Comparison of ENCODE assay signal across 17 cellular contexts in the genomic region with DNA sequence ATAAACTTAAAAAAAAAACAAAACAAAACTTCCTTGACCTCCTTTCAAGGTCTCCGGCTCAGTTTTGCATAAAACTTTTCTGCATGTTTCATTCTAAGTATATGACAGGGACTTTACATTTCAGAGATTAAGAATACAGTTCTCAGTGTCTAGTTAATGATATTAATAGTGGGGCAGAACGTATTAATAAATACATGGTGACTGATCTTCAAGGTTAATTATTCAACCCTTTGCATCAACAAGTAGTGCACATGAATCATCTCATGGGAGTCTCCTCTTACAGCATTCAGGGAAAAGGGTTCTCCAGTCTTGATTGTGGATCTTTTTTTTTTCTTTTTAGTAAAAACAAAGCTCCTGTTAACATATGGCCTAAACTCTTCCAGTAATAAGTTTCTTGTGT.
DNase-seq lines count a peak whose midpoint lies in the region; ATAC-seq, FAIRE-seq and TF ChIP-seq lines count a peak whose summit lies in the region.
"Had no signal": no experiment of that assay in that cellular context is flagged by ENCODE, and none has a peak within 500 bp of the region (broad histone marks: within the 10 kb centered on the region; RNA-seq: fewer than 3 reads in every experiment).

No MANE protein-coding gene starts in this region.

- H2BK5ac ChIP-seq in IMR-90 (ENCODE audit: low read depth, low read length, poor library complexity, severe bottlenecking), result no peak overlapping the region

- no peak overlapping the region for H2BK120ac ChIP-seq in IMR-90 (ENCODE audit: low read depth, low read length)

- H3K79me1 ChIP-seq in IMR-90 (ENCODE audit: low read depth in 1 of 2, low read length in 2 of 2), result peaks cover 4 to 14% of the 10 kb centered on the region in 2 experiments; a peak in 2 of 4 replicates

- no peak overlapping the region for H3K56ac ChIP-seq in IMR-90 (ENCODE audit: extremely low read depth, insufficient read depth, low read length)

- no peak overlapping the region for H4K5ac ChIP-seq in IMR-90 (ENCODE audit: low read depth, low read length)

- H3K4me3 ChIP-seq in IMR-90 (ENCODE audit: insufficient read depth, low read depth, low read length), result no peak overlapping the region
- H3K4me3 ChIP-seq in coronary artery, result no peak overlapping the region
- no peak overlapping the region for H3K4me3 ChIP-seq in pancreas
- H3K4me3 ChIP-seq: lung had no signal

- no peak overlapping the region for H3K4me2 ChIP-seq in IMR-90 (ENCODE audit: low read depth, low read length)
- H3K4me2 ChIP-seq: SK-N-SH had no signal

- DNase-seq in Calu3 (no peak), IMR-90 (peak; percentile 78), coronary artery (ENCODE audit: low spot score) (no peak), pancreas (no peak), AG08396 (ENCODE audit: low spot score) (no peak)
- DNase-seq: activated CD8-positive, alpha-beta T cell treated with anti-CD3 and anti-CD28 coated beads, Interleukin-2, amount 10 ng/mL, durations not matched to agents 7 days and 5 days; activated gamma-delta T cell; NCI-H1092; NCI-H2227 treated with DMSO at 0.1 percent for 48 hours; SK-N-SH had no signal

- H2BK15ac ChIP-seq in IMR-90 (ENCODE audit: low read depth, low read length), result no peak overlapping the region

- no peak overlapping the region for H4K8ac ChIP-seq in IMR-90 (ENCODE audit: low read depth in 2 of 2, low read length in 2 of 2)

- H3K4me3 Mint-ChIP-seq in Calu3 (ENCODE audit: low read depth, unreplicated experiment), result no peak overlapping the region
- H3K4me3 Mint-ChIP-seq: activated CD8-positive, alpha-beta T cell treated with anti-CD3 and anti-CD28 coated beads, Interleukin-2, amount 10 ng/mL, durations not matched to agents 7 days and 5 days; natural killer cell treated with Interleukin-12 subunit alpha and Interleukin-12 subunit beta and Interleukin-15 and Interleukin-18, amount 100 ng/mL, for 72 hours had no signal

- no peaks in the 10 kb centered on the region for H3K36me3 Mint-ChIP-seq in Calu3 (ENCODE audit: insufficient read depth, unreplicated experiment)
- H3K36me3 Mint-ChIP-seq: natural killer cell treated with Interleukin-12 subunit alpha and Interleukin-12 subunit beta and Interleukin-15 and Interleukin-18, amount 100 ng/mL, for 72 hours had no signal

- no peaks in the 10 kb centered on the region for H4K20me1 ChIP-seq in IMR-90 (ENCODE audit: insufficient read depth, low read length)

- TF ChIP-seq POLR2A in IMR-90 (IDR thresholded peaks at IDR 0.05; ENCODE audit: low read depth, low read length), result no peak

- TF ChIP-seq CTCF in Calu3 (IDR thresholded peaks at IDR 0.05; ENCODE audit: unreplicated experiment) (no peak), IMR-90 (conservative IDR thresholded peaks at IDR 0.05; ENCODE audit: low read depth, low read length) (no peak), coronary artery (IDR thresholded peaks at IDR 0.05) (no peak), pancreas (IDR thresholded peaks at IDR 0.05) (no peak)

- ATAC-seq in GM19452 (IDR thresholded peaks at IDR 0.05; ENCODE audit: unreplicated experiment), result peak; percentile 69
- ATAC-seq in HG02973 (IDR thresholded peaks at IDR 0.05; ENCODE audit: unreplicated experiment), result peak; percentile 72
- ATAC-seq in IMR-90 (ENCODE audit: low read depth), result peak; percentile 67
- ATAC-seq in HG02970 (IDR thresholded peaks at IDR 0.05; ENCODE audit: low FRiP score, unreplicated experiment), result no peak
- no peak for ATAC-seq in pancreas
- ATAC-seq: activated CD8-positive, alpha-beta T cell treated with anti-CD3 and anti-CD28 coated beads, Interleukin-2, amount 10 ng/mL, durations not matched to agents 7 days and 5 days; natural killer cell treated with Interleukin-12 subunit alpha and Interleukin-12 subunit beta and Interleukin-15 and Interleukin-18, amount 100 ng/mL, for 72 hours had no signal

- no peak overlapping the region for H3K14ac ChIP-seq in IMR-90 (replicated peaks; ENCODE audit: low read depth, low read length)

- H3K27ac Mint-ChIP-seq in Calu3 (ENCODE audit: unreplicated experiment), result peak overlapping the region; percentile 54
- H3K27ac Mint-ChIP-seq: activated CD8-positive, alpha-beta T cell treated with anti-CD3 and anti-CD28 coated beads, Interleukin-2, amount 10 ng/mL, durations not matched to agents 7 days and 5 days; natural killer cell treated with Interleukin-12 subunit alpha and Interleukin-12 subunit beta and Interleukin-15 and Interleukin-18, amount 100 ng/mL, for 72 hours had no signal

- H3K27ac ChIP-seq in IMR-90 (ENCODE audit: insufficient read depth, low read length), result no peak overlapping the region
- no peak overlapping the region for H3K27ac ChIP-seq in coronary artery
- no peak overlapping the region for H3K27ac ChIP-seq in pancreas
- H3K27ac ChIP-seq: VCaP had no signal

- no CpG with 5 or more reads among the region's 2 CpGs for WGBS in IMR-90 (ENCODE audit: extremely low coverage in 2 of 2, insufficient read length in 1 of 2), 2 experiments
- 46 to 53% methylated on average over 2 of the region's 2 CpGs for WGBS in pancreas, 2 donors

- no peak overlapping the region for H4K91ac ChIP-seq in IMR-90 (ENCODE audit: insufficient read depth, low read depth, low read length)

- H3K23ac ChIP-seq in IMR-90 (ENCODE audit: low read depth, low read length), result no peak overlapping the region

- H3K27me3 ChIP-seq in IMR-90 (ENCODE audit: control insufficient read depth, insufficient read depth, low read length) (no peaks in the 10 kb centered on the region), pancreas (no peaks in the 10 kb centered on the region)

- H3K4ac ChIP-seq in IMR-90 (ENCODE audit: low read depth, low read length), result no peak overlapping the region

- CTCF ChIA-PET in Calu3 (lab: Charles Lee), result interaction anchor here (1.4 kb wide), 1 partner anchor 9 kb away, joined by 3 read pairs; no protein-coding TSS in a partner anchor
- CTCF ChIA-PET in IMR-90 (lab: Yijun Ruan, JAX), result interaction anchor here (0.6 kb wide), 1 partner anchor 561 kb away, joined by 3 read pairs; no protein-coding TSS in a partner anchor

- BruUV-seq in Calu3 (replicated peaks; lab: Mats Ljungman, UMichigan) (no TSS peak), IMR-90 (replicated peaks; lab: Mats Ljungman, UMichigan) (no TSS peak)

- H3K18ac ChIP-seq in IMR-90 (ENCODE audit: low read depth, low read length), result no peak overlapping the region

- TF ChIP-seq RAD21 in IMR-90 (IDR thresholded peaks at IDR 0.05; ENCODE audit: low read length), result no peak

- in situ Hi-C loops in IMR-90 (cut with MboI; ENCODE audit: low sequenced_read_pairs), result no loop called here

- no peak for FAIRE-seq in pancreas (lab: Jason Lieb, UNC)
- FAIRE-seq: GM12892 had no signal

- H3K9me3 ChIP-seq in IMR-90 (ENCODE audit: control insufficient read depth, insufficient read depth, low read length), result no peaks in the 10 kb centered on the region
- H3K9me3 ChIP-seq in pancreas, result no peaks in the 10 kb centered on the region
- H3K9me3 ChIP-seq: SK-N-SH had no signal

- POLR2A ChIA-PET in IMR-90 (lab: Charles Lee; ENCODE audit: unreplicated experiment), result no interaction called here

- no peaks in the 10 kb centered on the region for H3K9me3 Mint-ChIP-seq in Calu3 (ENCODE audit: low read depth, unreplicated experiment)
- H3K9me3 Mint-ChIP-seq: natural killer cell treated with Interleukin-12 subunit alpha and Interleukin-12 subunit beta and Interleukin-15 and Interleukin-18, amount 100 ng/mL, for 72 hours had no signal

- H2AK5ac ChIP-seq in IMR-90 (ENCODE audit: low read depth, low read length), result no peak overlapping the region

- H3K36me3 ChIP-seq in IMR-90 (ENCODE audit: control insufficient read depth, insufficient read depth, low read length) (no peaks in the 10 kb centered on the region), pancreas (no peaks in the 10 kb centered on the region)

- no peaks in the 10 kb centered on the region for H3K27me3 Mint-ChIP-seq in Calu3 (ENCODE audit: unreplicated experiment)

- peaks cover 6% of the 10 kb centered on the region; the same call in 1 of the 2 replicates for H3K9me1 ChIP-seq in IMR-90 (ENCODE audit: insufficient read depth, low read length)

- no peak overlapping the region for H2AFZ ChIP-seq in IMR-90 (replicated peaks; ENCODE audit: low read length, poor library complexity)

- no peak overlapping the region for H3K9ac ChIP-seq in IMR-90 (ENCODE audit: low read depth, low read length)
- H3K9ac ChIP-seq: SK-N-SH had no signal

- H2AK9ac ChIP-seq in IMR-90 (replicated peaks; ENCODE audit: low read depth, low read length, poor library complexity), result no peak overlapping the region

- H3K4me1 Mint-ChIP-seq in Calu3 (ENCODE audit: low read depth, unreplicated experiment), result peaks cover 15% of the 10 kb centered on the region

- dilution Hi-C loops in IMR-90 (cut with HindIII; ENCODE audit: low sequenced_read_pairs, unreplicated experiment), result no loop called here

- intact Hi-C loops in Calu3 (cut with micrococcal nuclease; ENCODE audit: unreplicated experiment) (no loop called here), IMR-90 (cut with micrococcal nuclease) (no loop called here), pancreas (cut with DNase I) (no loop called here)

- H2BK20ac ChIP-seq in IMR-90 (ENCODE audit: low read depth, low read length), result no peak overlapping the region

- no peaks in the 10 kb centered on the region for H3K4me1 ChIP-seq in IMR-90 (ENCODE audit: control insufficient read depth, insufficient read depth, low read length)
- H3K4me1 ChIP-seq in pancreas, result no peaks in the 10 kb centered on the region

TF ChIP-seq in IMR-90, 13 proteins besides CTCF, POLR2A, EP300 and RAD21 (continues in another document):
- no peak for TF ChIP-seq MXI1 (IDR thresholded peaks at IDR 0.05; ENCODE audit: borderline replicate concordance, low read depth, low read length)
- TF ChIP-seq, protein P1, sequence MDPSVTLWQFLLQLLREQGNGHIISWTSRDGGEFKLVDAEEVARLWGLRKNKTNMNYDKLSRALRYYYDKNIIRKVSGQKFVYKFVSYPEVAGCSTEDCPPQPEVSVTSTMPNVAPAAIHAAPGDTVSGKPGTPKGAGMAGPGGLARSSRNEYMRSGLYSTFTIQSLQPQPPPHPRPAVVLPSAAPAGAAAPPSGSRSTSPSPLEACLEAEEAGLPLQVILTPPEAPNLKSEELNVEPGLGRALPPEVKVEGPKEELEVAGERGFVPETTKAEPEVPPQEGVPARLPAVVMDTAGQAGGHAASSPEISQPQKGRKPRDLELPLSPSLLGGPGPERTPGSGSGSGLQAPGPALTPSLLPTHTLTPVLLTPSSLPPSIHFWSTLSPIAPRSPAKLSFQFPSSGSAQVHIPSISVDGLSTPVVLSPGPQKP (IDR thresholded peaks at IDR 0.05; ENCODE audit: borderline replicate concordance, low read depth, low read length), result no peak
- no peak for TF ChIP-seq NFE2L2 (IDR thresholded peaks at IDR 0.05; ENCODE audit: low read depth, low read length)
- TF ChIP-seq RCOR1 (IDR thresholded peaks at IDR 0.05; ENCODE audit: insufficient replicate concordance, low read length), result no peak
- no peak for TF ChIP-seq RFX5 (IDR thresholded peaks at IDR 0.05; ENCODE audit: low read depth, low read length)
- no peak for TF ChIP-seq FOS (IDR thresholded peaks at IDR 0.05; ENCODE audit: low read depth, low read length)
- TF ChIP-seq CEBPB (IDR thresholded peaks at IDR 0.05; ENCODE audit: low read depth, low read length), result no peak
- TF ChIP-seq SMC3 (IDR thresholded peaks at IDR 0.05; ENCODE audit: low read depth, low read length), result no peak

Comparison
In these comparisons a context has a peak if more than half of its experiments do, and no peak if none do; other contexts are left out.
1. ATAC-seq: peak in GM19452 (single experiment), HG02973 (single experiment) and IMR-90 (single experiment); none in HG02970 (single experiment) and pancreas (0 of 4).